29 cellular contexts compared by ENCODE assay signal in genomic region chr13:98440390-98441055, GRCh38.
"Had no signal": no experiment of that assay in that cellular context is flagged by ENCODE, and none has a peak within 500 bp of the region (broad histone marks: within the 10 kb centered on the region; RNA-seq: fewer than 3 reads in every experiment).

No MANE protein-coding gene starts in this region.

- H3K27me3 ChIP-seq: brain microvascular endothelial cell, MG63, Peyer's patch, SJSA1 had no signal

- H3K27ac ChIP-seq: brain microvascular endothelial cell, Peyer's patch, SJSA1 had no signal

- H3K9me3 ChIP-seq: MG63, Peyer's patch, SJSA1, SK-N-SH had no signal

- ATAC-seq: activated CD8-positive, alpha-beta T cell treated with anti-CD3 and anti-CD28 coated beads, Interleukin-2, amount 10 ng/mL, durations not matched to agents 7 days and 5 days; activated naive CD8-positive, alpha-beta T cell treated with anti-CD3 and anti-CD28 coated beads, Interleukin-2, amount 50 U/mL, for 24 hours; activated T-cell treated with anti-CD3 and anti-CD28 coated beads, Interleukin-2, amount 50 U/mL, for 4 hours; PC-3 had no signal

- H3K9ac ChIP-seq: SK-N-SH had no signal

- DNase-seq: activated CD4-positive, alpha-beta T cell treated with anti-CD3 and anti-CD28 coated beads, Interleukin-2, amount 10 ng/mL, durations not matched to agents 7 days and 5 days; activated CD4-positive, alpha-beta T cell treated with anti-CD3 and anti-CD28 coated beads, Interleukin-2, amount 50 U/mL, for 48 hours; activated CD8-positive, alpha-beta T cell treated with anti-CD3 and anti-CD28 coated beads, Interleukin-2, amount 10 ng/mL, durations not matched to agents 7 days and 5 days; activated effector memory CD4-positive, alpha-beta T cell treated with Interleukin-2 at 50 U/mL for 16 hours; activated naive CD4-positive, alpha-beta T cell treated with anti-CD3 and anti-CD28 coated beads, Interleukin-2, amount 10 ng/mL, durations not matched to agents 7 days and 5 days; activated naive CD8-positive, alpha-beta T cell treated with anti-CD3 and anti-CD28 coated beads, Interleukin-2, amount 50 U/mL, for 24 hours; activated T-cell treated with anti-CD3 and anti-CD28 coated beads, Interleukin-2, amount 50 U/mL, for 4 hours; anterior cingulate cortex; brain microvascular endothelial cell; central memory CD4-positive, alpha-beta T cell; Kasumi-1; MG63; NCI-H1048; NCI-H1105 treated with DMSO at 0.1 percent for 48 hours; NCI-H1436; NCI-H1694; NCI-H1930; NCI-H2081 treated with DMSO at 0.1 percent for 48 hours; NCI-H226; NCI-H446 treated with DMSO at 0.1 percent for 48 hours; NCI-H524; NCI-H69; NK-92 treated with Interleukin-12 subunit alpha and Interleukin-12 subunit beta, amount 100 ng/mL, for 24 hours; PC-3; Peyer's patch; RPMI8226; SHP77 treated with DMSO at 0.1 percent for 48 hours; SK-N-SH had no signal

- H3K4me3 ChIP-seq: MG63, Peyer's patch, SJSA1 had no signal

- H3K4me2 ChIP-seq: SK-N-SH had no signal
